ENCODE assay signal across 8 cellular contexts in the genomic region with DNA sequence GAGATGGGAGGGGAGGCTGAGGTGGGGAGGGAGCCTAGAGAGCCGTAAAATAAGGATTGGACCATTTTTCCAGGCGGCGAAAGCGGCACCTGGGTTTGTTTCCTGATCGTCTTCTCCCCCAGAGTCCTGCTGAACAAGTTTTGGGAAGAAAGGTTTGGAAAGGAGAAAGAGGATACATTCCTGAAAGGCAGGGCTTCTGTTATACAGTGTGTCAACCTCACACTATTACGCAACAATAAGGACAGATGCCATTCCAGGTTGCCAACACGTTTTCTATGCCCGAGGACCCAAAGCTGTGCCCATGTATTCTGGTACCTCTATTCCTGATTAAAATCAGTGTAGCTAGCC. TPM values are rescaled to one million over a fixed set of nuclear protein-coding genes. Genes with fewer than 3 reads are reported as not detected.
DNase-seq lines count a peak whose midpoint lies in the region; ATAC-seq, FAIRE-seq and TF ChIP-seq lines count a peak whose summit lies in the region.

No MANE protein-coding gene starts in this region.

- H3K27me3 Mint-ChIP-seq in activated naive CD4-positive, alpha-beta T cell treated with anti-CD3 and anti-CD28 coated beads for 36 hours (ENCODE audit: low read depth): no peaks in the 10 kb centered on the region

- no peaks in the 10 kb centered on the region for H3K9me1 ChIP-seq in K562 (ENCODE audit: control insufficient read depth, insufficient read depth, low read length)

- H3K27me3 ChIP-seq in K562 (ENCODE audit: control insufficient read depth in 2 of 2, insufficient read depth in 2 of 2, low read length in 2 of 2): no peaks in the 10 kb centered on the region
- H3K27me3 ChIP-seq in left lung: no peaks in the 10 kb centered on the region

- peaks cover 6 to 7% of the 10 kb centered on the region in 2 experiments; a peak in 3 of 5 replicates for H3K4me1 ChIP-seq in K562 (replicated peaks in 1 of 2; ENCODE audit: control insufficient read depth in 2 of 2, insufficient read depth in 2 of 2, low read length in 2 of 2)
- peaks cover 13 to 23% of the 10 kb centered on the region in 2 donors for H3K4me1 ChIP-seq in left lung
- H3K4me1 ChIP-seq in urinary bladder (ENCODE audit: insufficient read depth): no peaks in the 10 kb centered on the region

- H3K9me3 ChIP-seq in K562 (replicated peaks; ENCODE audit: control insufficient read depth, insufficient read depth, low read depth, low read length) (no peaks in the 10 kb centered on the region), left lung (no peaks in the 10 kb centered on the region)

- no peaks in the 10 kb centered on the region for H3K36me3 Mint-ChIP-seq in activated naive CD4-positive, alpha-beta T cell treated with anti-CD3 and anti-CD28 coated beads for 36 hours (ENCODE audit: low read depth)

- DNase-seq in activated naive CD4-positive, alpha-beta T cell treated with anti-CD3 and anti-CD28 coated beads for 36 hours: no peak
- DNase-seq in activated naive CD4-positive, alpha-beta T cell treated with anti-CD3 and anti-CD28 coated beads, Interleukin-2, amount 50 U/mL, for 16 hours: no peak
- DNase-seq in K562 (ENCODE audit: extremely low read depth in 1 of 4, low spot score in 3 of 4) (no peak), left lung (no peak), frontal cortex (ENCODE audit: low spot score in 2 of 2) (no peak), iPS-NIHi7 (ENCODE audit: extremely low spot score) (no peak)
- no peak for DNase-seq in effector CD4-positive, alpha-beta T cell

- H2AFZ ChIP-seq in K562 (ENCODE audit: low read depth, low read length): peak overlapping the region; percentile 86

- peaks cover 48% of the 10 kb centered on the region for H3K79me2 ChIP-seq in K562 (ENCODE audit: control insufficient read depth, insufficient read depth, low read length)

- no peak overlapping the region for H3K4me3 Mint-ChIP-seq in activated naive CD4-positive, alpha-beta T cell treated with anti-CD3 and anti-CD28 coated beads for 36 hours

- no peak for TF ChIP-seq CTCF in K562 (IDR thresholded peaks at IDR 0.05 in 2 of 3, conservative IDR thresholded peaks at IDR 0.05 in 1 of 3; ENCODE audit: insufficient read depth in 2 of 3, low read depth in 1 of 3, low read length in 3 of 3)
- no peak for TF ChIP-seq CTCF in left lung (IDR thresholded peaks at IDR 0.05)

- BruUV-seq in K562 (replicated peaks; lab: Mats Ljungman, UMichigan): no TSS peak

- peak overlapping the region; percentile 69 for H3K27ac Mint-ChIP-seq in activated naive CD4-positive, alpha-beta T cell treated with anti-CD3 and anti-CD28 coated beads for 36 hours

- intact Hi-C loops in activated naive CD4-positive, alpha-beta T cell treated with anti-CD3 and anti-CD28 coated beads for 36 hours (cut with micrococcal nuclease): loop anchor here (5.0 to 10.0 kb wide), 4 partner anchors 761 to 1362 kb away; partner anchors contain the start of genes ELF2, RAB33B and RNF150
- intact Hi-C loops in K562 (cut with micrococcal nuclease) (loop anchor here (5.0 kb wide), 2 partner anchors 123 to 148 kb away; partner anchors contain the start of genes ELMOD2 and MGAT4D), left lung (cut with DNase I) (no loop called here)

- no peak for TF ChIP-seq POLR2A in K562 (conservative IDR thresholded peaks at IDR 0.05)

- TF ChIP-seq EP300 in K562 (IDR thresholded peaks at IDR 0.05; ENCODE audit: low read length): no peak

- H3K4me3 ChIP-seq in K562: peak overlapping the region; percentile 89
- peak overlapping the region; percentile 84 to 94 for H3K4me3 ChIP-seq in left lung
- H3K4me3 ChIP-seq in urinary bladder (ENCODE audit: low read depth, low read length): peak overlapping the region; percentile 77

- in situ Hi-C loops in K562 (cut with MboI): loop anchor here (25.0 kb wide), 1 partner anchor 488 kb away; no protein-coding TSS in a partner anchor

- H4K20me1 ChIP-seq in K562 (replicated peaks; ENCODE audit: control insufficient read depth, insufficient read depth, low read length): no peaks in the 10 kb centered on the region

- no peak for ATAC-seq in K562
- ATAC-seq in left lung: peak; percentile 5

- H3K9me3 Mint-ChIP-seq in activated naive CD4-positive, alpha-beta T cell treated with anti-CD3 and anti-CD28 coated beads for 36 hours: no peaks in the 10 kb centered on the region

- CTCF ChIA-PET in activated naive CD4-positive, alpha-beta T cell treated with anti-CD3 and anti-CD28 coated beads for 36 hours (lab: Charles Lee): interaction anchor here (0.6 to 3.3 kb wide), 5 partner anchors 8 to 150 kb away, joined by 3 to 41 read pairs (median 4); partner anchors contain the start of gene ELMOD2
- CTCF ChIA-PET in K562 (lab: Yijun Ruan, JAX; ENCODE audit: low intra/inter-chr PET ratio): no interaction called here

- H3K4me1 Mint-ChIP-seq in activated naive CD4-positive, alpha-beta T cell treated with anti-CD3 and anti-CD28 coated beads for 36 hours (ENCODE audit: low read depth): peaks cover 33% of the 10 kb centered on the region

- POLR2A ChIA-PET in K562 (lab: Yijun Ruan, JAX): interaction anchor here (1.1 to 2.0 kb wide), 4 partner anchors 9 to 53 kb away, joined by 4 to 6 read pairs (median 5); partner anchors contain the start of gene CLGN

- H3K9ac ChIP-seq in K562 (ENCODE audit: insufficient read depth in 1 of 2, low read depth in 2 of 2, low read length in 2 of 2): peak overlapping the region; percentile 72 to 97

- FAIRE-seq in K562 (lab: Jason Lieb, UNC) (no peak), frontal cortex (lab: Jason Lieb, UNC) (no peak)

- WGBS in K562 (ENCODE audit: insufficient coverage, low coverage, missing lambda C conversion rate): 6% methylated on average over 8 of the region's 8 CpGs
- WGBS in urinary bladder: 4% methylated on average over 8 of the region's 8 CpGs

- peak overlapping the region; percentile 89 for H3K4me2 ChIP-seq in K562 (ENCODE audit: insufficient read depth, low read length)

- TF ChIP-seq RAD21 in K562 (CRISPR knock-in tag; conservative IDR thresholded peaks at IDR 0.05 in 1 of 2, IDR thresholded peaks at IDR 0.05 in 1 of 2): no peak

- H3K36me3 ChIP-seq in K562 (ENCODE audit: control insufficient read depth, insufficient read depth, low read length) (peaks cover 2% of the 10 kb centered on the region; the same call in 1 of the 3 replicates), left lung (no peaks in the 10 kb centered on the region), urinary bladder (ENCODE audit: insufficient read depth) (no peaks in the 10 kb centered on the region)

- H3K27ac ChIP-seq in K562 (ENCODE audit: extremely low read depth, low read depth, low read length): peak overlapping the region; percentile 67; the same call in 2 of the 3 replicates
- H3K27ac ChIP-seq in left lung: peak overlapping the region; percentile 84 to 89
- peak overlapping the region; percentile 85 for H3K27ac ChIP-seq in urinary bladder (ENCODE audit: low read depth)

RNA-seq across cellular contexts. Expression of gene SCOC, which starts 0.7 kb away (rescaled TPM):
- 10 to 100 TPM; 44.7 to 49.4 TPM for total RNA-seq in activated naive CD4-positive, alpha-beta T cell treated with anti-CD3 and anti-CD28 coated beads for 36 hours
- total RNA-seq in K562 (2011; cell fraction: chromatin; rRNA removed; ENCODE audit: low replicate concordance): 3.0 and 12.3 TPM in 2 replicates
- total RNA-seq in K562 (2011; cell fraction: nucleolus; rRNA removed): 2.5 and 3.6 TPM in 2 replicates
- total RNA-seq in K562 (2011; cell fraction: nucleoplasm; rRNA removed): 12.0 and 21.7 TPM in 2 replicates
- total RNA-seq in K562 (2014; rRNA removed) (16.7 and 16.8 TPM in 2 replicates), K562 (2014; rRNA removed; fragmentation: Illumina TruSeq; extraction: Trizol) (53.7 and 59.5 TPM in 2 replicates), K562 (2015; rRNA removed; fragmentation: Illumina TruSeq; extraction: Trizol) (36.9 and 39.9 TPM in 2 replicates), K562 (2021) (32.3 and 38.0 TPM in 2 replicates), left lung (10 to 100 TPM; 43.9 to 49.3 TPM), urinary bladder (73.0 TPM), frontal cortex (104 TPM)
- polyA plus RNA-seq in K562 (2011; rRNA removed) (10.9 and 51.1 TPM in 2 replicates), K562 (2014; fragmentation: Illumina TruSeq; extraction: Trizol) (35.1 and 46.7 TPM in 2 replicates), K562 (2014; fragmentation: Nextera tagmentation; extraction: Ambion mirVana) (100 to 1,000 TPM in 1 of 2 experiments, 10 to 100 TPM in 1; 93.6 to 110 TPM), K562 (2014; rRNA removed) (38.5 and 38.9 TPM in 2 replicates), urinary bladder (59.9 TPM)
- polyA plus RNA-seq in K562 (2011; cell fraction: cytosol; rRNA removed): 2.8 and 3.4 TPM in 2 replicates
- 2.8 and 7.1 TPM in 2 replicates for polyA plus RNA-seq in K562 (2011; cell fraction: nucleus; rRNA removed)
- polyA plus RNA-seq in K562 (2012): 34.0 and 35.5 TPM in 2 replicates
- 8.6 and 19.8 TPM in 2 replicates for polyA minus RNA-seq in K562 (2011; rRNA and poly(A)+ RNA removed)
- 3.2 and 12.4 TPM in 2 replicates for polyA minus RNA-seq in K562 (2011; cell fraction: cytosol; rRNA and poly(A)+ RNA removed)
- polyA minus RNA-seq in K562 (2011; cell fraction: nucleus; rRNA and poly(A)+ RNA removed): 6.1 and 16.2 TPM in 2 replicates

RNA-seq across cellular contexts. Expression of gene CLGN, which starts 53.3 kb away (rescaled TPM):
- total RNA-seq in activated naive CD4-positive, alpha-beta T cell treated with anti-CD3 and anti-CD28 coated beads for 36 hours: under 1 TPM in 1 of 2 experiments, not detected in 1; 0.10 TPM
- 0.60 TPM in 1 of 2 replicates, not detected in the other for total RNA-seq in K562 (2011; cell fraction: chromatin; rRNA removed; ENCODE audit: low replicate concordance)
- 0.17 and 0.26 TPM in 2 replicates for total RNA-seq in K562 (2011; cell fraction: nucleolus; rRNA removed)
- 0.31 and 0.37 TPM in 2 replicates for total RNA-seq in K562 (2011; cell fraction: nucleoplasm; rRNA removed)
- 1.9 TPM in 2 replicates for total RNA-seq in K562 (2014; rRNA removed)
- total RNA-seq in K562 (2014; rRNA removed; fragmentation: Illumina TruSeq; extraction: Trizol): 3.5 and 3.6 TPM in 2 replicates
- 2.6 and 3.2 TPM in 2 replicates for total RNA-seq in K562 (2015; rRNA removed; fragmentation: Illumina TruSeq; extraction: Trizol)
- 2.2 and 2.7 TPM in 2 replicates for total RNA-seq in K562 (2021)
- 0.11 and 0.22 TPM in 2 replicates for polyA plus RNA-seq in K562 (2011; rRNA removed)
- 0.01 and 0.03 TPM in 2 replicates for polyA plus RNA-seq in K562 (2011; cell fraction: cytosol; rRNA removed)
- not detected in 2 replicates for polyA plus RNA-seq in K562 (2011; cell fraction: nucleus; rRNA removed)
- 2.1 and 19.5 TPM in 2 replicates for polyA plus RNA-seq in K562 (2012)
- polyA plus RNA-seq in K562 (2014; fragmentation: Illumina TruSeq; extraction: Trizol): 3.0 and 3.4 TPM in 2 replicates
- 1 to 10 TPM; 2.7 to 2.8 TPM for polyA plus RNA-seq in K562 (2014; fragmentation: Nextera tagmentation; extraction: Ambion mirVana)
- polyA plus RNA-seq in K562 (2014; rRNA removed): 2.3 and 2.9 TPM in 2 replicates
- polyA minus RNA-seq in K562 (2011; rRNA and poly(A)+ RNA removed): 0.14 TPM in 1 of 2 replicates, not detected in the other
- not detected in 2 replicates for polyA minus RNA-seq in K562 (2011; cell fraction: cytosol; rRNA and poly(A)+ RNA removed)
- not detected in 2 replicates for polyA minus RNA-seq in K562 (2011; cell fraction: nucleus; rRNA and poly(A)+ RNA removed)
- total RNA-seq in left lung: 1 to 10 TPM in 1 of 2 donors, under 1 TPM in 1; 0.55 to 1.6 TPM
- total RNA-seq in urinary bladder: 4.8 TPM
- polyA plus RNA-seq in urinary bladder: 1.8 TPM
- 4.5 TPM for total RNA-seq in frontal cortex

Comparison
In these comparisons a context has a peak if more than half of its experiments do, and no peak if none do; other contexts are left out.
1. intact Hi-C loops: an anchor here in activated naive CD4-positive, alpha-beta T cell treated with anti-CD3 and anti-CD28 coated beads for 36 hours (5.0 to 10.0 kb wide) and K562 (5.0 kb wide); none called in left lung.